1 cellular context compared by ENCODE assay signal in genomic region chr1:150972417-150972940, GRCh38.
TF ChIP-seq lines count a peak whose summit lies in the region.

No MANE protein-coding gene starts in this region.

TF ChIP-seq in K562, 482 proteins besides CTCF, POLR2A, EP300 and RAD21:
- TF ChIP-seq TFAP4 (CRISPR knock-in tag; IDR thresholded peaks at IDR 0.05; ENCODE audit: borderline replicate concordance) (0 out of 2 replicates have a peak, but pooled peaks have one; percentile 1), ZNF699 (CRISPR knock-in tag; IDR thresholded peaks at IDR 0.05; ENCODE audit: insufficient replicate concordance) (no peak), PHF8 (IDR thresholded peaks at IDR 0.05; ENCODE audit: borderline replicate concordance, low read length) (no peak), MED1 (CRISPR knock-in tag; IDR thresholded peaks at IDR 0.05; ENCODE audit: borderline replicate concordance) (no peak), ELF1 (tag; IDR thresholded peaks at IDR 0.05) (no peak), VEZF1 (CRISPR knock-in tag; IDR thresholded peaks at IDR 0.05) (0 out of 2 replicates have a peak, but pooled peaks have one; percentile 10), HDAC1 (IDR thresholded peaks at IDR 0.05) (0 out of 4 replicates have a peak, but pooled peaks of 1 of the 2 experiments have one; percentile 5), TCFL5 (CRISPR knock-in tag; conservative IDR thresholded peaks at IDR 0.05) (no peak), HBP1 (CRISPR knock-in tag; IDR thresholded peaks at IDR 0.05) (no peak)
TF ChIP-seq in K562: peak in this region for 3.
